Comparison of ENCODE assay signal across 12 cellular contexts in the genomic region with DNA sequence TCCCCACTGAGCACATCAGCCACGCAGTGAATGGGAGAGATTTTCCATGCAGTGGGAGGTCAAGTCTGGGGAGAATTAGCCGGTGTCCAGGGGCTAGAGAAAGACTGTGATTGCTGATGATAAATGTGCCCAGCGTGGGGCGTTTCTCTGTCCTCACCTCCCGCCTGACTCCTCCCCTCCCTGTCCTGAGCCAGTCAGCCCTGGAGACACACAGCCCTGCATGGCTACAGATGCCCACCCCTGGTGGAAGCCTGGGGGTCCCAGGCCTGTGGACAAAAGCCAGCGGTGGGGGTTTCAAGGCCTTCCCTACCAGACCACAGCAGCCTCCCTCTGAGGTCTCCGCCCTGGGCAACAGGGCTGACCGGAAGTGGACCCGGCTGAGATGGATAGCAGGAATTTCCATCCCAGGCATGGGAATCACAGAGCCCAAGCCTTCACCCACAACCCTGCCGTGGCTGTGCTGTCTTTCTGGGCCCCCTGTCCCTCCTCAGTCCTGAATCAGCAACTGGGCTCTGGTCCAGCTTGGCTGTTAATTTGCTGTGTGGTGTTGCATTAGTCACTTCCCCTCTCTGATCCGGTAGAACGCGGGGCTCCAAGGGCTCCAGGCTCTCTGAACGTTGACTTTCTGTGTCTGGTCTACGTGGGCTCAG. TPM values are rescaled to one million over a fixed set of nuclear protein-coding genes. Genes with fewer than 3 reads are reported as not detected.
DNase-seq lines count a peak whose midpoint lies in the region; ATAC-seq and TF ChIP-seq lines count a peak whose summit lies in the region.
"Had no signal": no experiment of that assay in that cellular context is flagged by ENCODE, and none has a peak within 500 bp of the region (broad histone marks: within the 10 kb centered on the region; RNA-seq: fewer than 3 reads in every experiment).

No MANE protein-coding gene starts in this region.

- peaks cover 35% of the 10 kb centered on the region for H3K4me1 Mint-ChIP-seq in MCF 10A (ENCODE audit: insufficient read depth, unreplicated experiment)
- no peaks in the 10 kb centered on the region for H3K4me1 Mint-ChIP-seq in stimulated activated effector memory CD8-positive, alpha-beta T cell treated with anti-CD3 and anti-CD28 coated beads, Interleukin-12 subunit alpha, Interleukin-12 subunit beta, amount 100 ng/mL, for 72 hours
- H3K4me1 Mint-ChIP-seq: activated naive CD8-positive, alpha-beta T cell treated with anti-CD3 and anti-CD28 coated beads, Interleukin-2, amount 50 U/mL, for 24 hours had no signal

- no peak for TF ChIP-seq POLR2A in breast epithelium (IDR thresholded peaks at IDR 0.05)

- no peak for ATAC-seq in stimulated activated effector memory CD8-positive, alpha-beta T cell treated with anti-CD3 and anti-CD28 coated beads, Interleukin-12 subunit alpha, Interleukin-12 subunit beta, amount 100 ng/mL, for 72 hours
- ATAC-seq: activated naive CD8-positive, alpha-beta T cell treated with anti-CD3 and anti-CD28 coated beads, Interleukin-2, amount 50 U/mL, for 24 hours had no signal

- H3K27ac ChIP-seq in breast epithelium (no peak overlapping the region), RWPE1 (peak overlapping the region; percentile 85), fibroblast of lung (ENCODE audit: insufficient read depth, low read length) (no peak overlapping the region)
- H3K27ac ChIP-seq: testis had no signal

- TF ChIP-seq CTCF in MCF 10A (IDR thresholded peaks at IDR 0.05; ENCODE audit: unreplicated experiment), result no peak
- no peak for TF ChIP-seq CTCF in breast epithelium (IDR thresholded peaks at IDR 0.05)
- no peak for TF ChIP-seq CTCF in RWPE1 (conservative IDR thresholded peaks at IDR 0.05; ENCODE audit: low read depth)
- TF ChIP-seq CTCF in fibroblast of lung (conservative IDR thresholded peaks at IDR 0.05 in 1 of 2, IDR thresholded peaks at IDR 0.05 in 1 of 2; ENCODE audit: low read depth in 1 of 2, low read length in 2 of 2), result no peak

- H3K9me3 Mint-ChIP-seq in MCF 10A (ENCODE audit: unreplicated experiment), result no peaks in the 10 kb centered on the region
- no peaks in the 10 kb centered on the region for H3K9me3 Mint-ChIP-seq in stimulated activated effector memory CD8-positive, alpha-beta T cell treated with anti-CD3 and anti-CD28 coated beads, Interleukin-12 subunit alpha, Interleukin-12 subunit beta, amount 100 ng/mL, for 72 hours
- H3K9me3 Mint-ChIP-seq: activated naive CD8-positive, alpha-beta T cell treated with anti-CD3 and anti-CD28 coated beads, Interleukin-2, amount 50 U/mL, for 24 hours had no signal

- H3K27me3 ChIP-seq in breast epithelium (no peaks in the 10 kb centered on the region), fibroblast of lung (ENCODE audit: control insufficient read depth, insufficient read depth, low read length) (no peaks in the 10 kb centered on the region)
- H3K27me3 ChIP-seq: testis had no signal

- no peak overlapping the region for H2AFZ ChIP-seq in fibroblast of lung (ENCODE audit: low read length)

- H3K36me3 ChIP-seq in breast epithelium, result no peaks in the 10 kb centered on the region
- no peaks in the 10 kb centered on the region for H3K36me3 ChIP-seq in fibroblast of lung (ENCODE audit: control insufficient read depth, insufficient read depth, low read length)

- in situ Hi-C loops in ACHN (cut with HindIII; ENCODE audit: low pct_ligation_motif_present, low pct_unique_long_range_greater_than_20kb, low sequenced_read_pairs), result no loop called here

- no TSS peak for BruUV-seq in MCF 10A (replicated peaks; lab: Mats Ljungman, UMichigan)

- no peak overlapping the region for H3K4me2 ChIP-seq in fibroblast of lung (ENCODE audit: extremely low read depth, insufficient read depth, low read length)

- CTCF ChIA-PET in MCF 10A (lab: Yijun Ruan, JAX) (interaction anchor here (1.0 to 5.0 kb wide), 3 partner anchors 13 to 369 kb away, joined by 3 to 43 read pairs (median 3); no protein-coding TSS in a partner anchor), RWPE1 (lab: Yijun Ruan, JAX) (interaction anchor here (1.4 kb wide), 1 partner anchor 13 kb away, joined by 8 read pairs; no protein-coding TSS in a partner anchor)

- no peaks in the 10 kb centered on the region for H3K79me2 ChIP-seq in fibroblast of lung (ENCODE audit: control insufficient read depth, insufficient read depth, low read length)

- no peak overlapping the region for H3K4me3 Mint-ChIP-seq in MCF 10A (ENCODE audit: unreplicated experiment)
- no peak overlapping the region for H3K4me3 Mint-ChIP-seq in stimulated activated effector memory CD8-positive, alpha-beta T cell treated with anti-CD3 and anti-CD28 coated beads, Interleukin-12 subunit alpha, Interleukin-12 subunit beta, amount 100 ng/mL, for 72 hours
- H3K4me3 Mint-ChIP-seq: activated naive CD8-positive, alpha-beta T cell treated with anti-CD3 and anti-CD28 coated beads, Interleukin-2, amount 50 U/mL, for 24 hours had no signal

- POLR2A ChIA-PET in MCF 10A (lab: Yijun Ruan, JAX), result no interaction called here
- POLR2A ChIA-PET in RWPE1 (lab: Yijun Ruan, JAX; ENCODE audit: low non-redundant PET), result no interaction called here

- intact Hi-C loops in MCF 10A (cut with micrococcal nuclease), result no loop called here
- intact Hi-C loops in breast epithelium (cut with DNase I; ENCODE audit: low total_unique reads), result loop anchor here (10.0 kb wide), 1 partner anchor 357 kb away; no protein-coding TSS in a partner anchor

- H3K36me3 Mint-ChIP-seq in MCF 10A (ENCODE audit: insufficient read depth, unreplicated experiment), result peaks cover 4% of the 10 kb centered on the region
- H3K36me3 Mint-ChIP-seq in stimulated activated effector memory CD8-positive, alpha-beta T cell treated with anti-CD3 and anti-CD28 coated beads, Interleukin-12 subunit alpha, Interleukin-12 subunit beta, amount 100 ng/mL, for 72 hours, result no peaks in the 10 kb centered on the region

- peak; percentile 65 for DNase-seq in MCF 10A (ENCODE audit: unreplicated experiment)
- no peak for DNase-seq in breast epithelium (ENCODE audit: low spot score in 2 of 2)
- DNase-seq in RWPE1 (ENCODE audit: low spot score), result peak; percentile 38
- DNase-seq in fibroblast of lung (ENCODE audit: low read depth in 2 of 2), result peak; percentile 59 to 82
- no peak for DNase-seq in stimulated activated effector memory CD8-positive, alpha-beta T cell treated with anti-CD3 and anti-CD28 coated beads, Interleukin-12 subunit alpha, Interleukin-12 subunit beta, amount 100 ng/mL, for 72 hours (ENCODE audit: low spot score in 2 of 2)
- DNase-seq in activated naive CD4-positive, alpha-beta T cell (lab: John Stamatoyannopoulos, UW), result no peak
- no peak for DNase-seq in ACHN
- DNase-seq in COLO668 (lab: John Stamatoyannopoulos, UW; ENCODE audit: unreplicated experiment), result no peak
- DNase-seq: activated naive CD8-positive, alpha-beta T cell treated with anti-CD3 and anti-CD28 coated beads, Interleukin-2, amount 50 U/mL, for 24 hours; effector memory CD4-positive, alpha-beta T cell; NCI-H1694 treated with DMSO at 0.1 percent for 48 hours; testis had no signal

- no peaks in the 10 kb centered on the region for H4K20me1 ChIP-seq in fibroblast of lung (ENCODE audit: control insufficient read depth, extremely low read depth, insufficient read depth, low read length)

- peak overlapping the region; percentile 57 for H3K27ac Mint-ChIP-seq in MCF 10A (ENCODE audit: low read depth, unreplicated experiment)
- H3K27ac Mint-ChIP-seq in stimulated activated effector memory CD8-positive, alpha-beta T cell treated with anti-CD3 and anti-CD28 coated beads, Interleukin-12 subunit alpha, Interleukin-12 subunit beta, amount 100 ng/mL, for 72 hours, result peak overlapping the region; percentile 32
- H3K27ac Mint-ChIP-seq: activated naive CD8-positive, alpha-beta T cell treated with anti-CD3 and anti-CD28 coated beads, Interleukin-2, amount 50 U/mL, for 24 hours had no signal

- H3K4me3 ChIP-seq in breast epithelium (no peak overlapping the region), fibroblast of lung (replicated peaks in 1 of 4; ENCODE audit: control extremely low read depth in 1 of 4, insufficient read depth in 1 of 4, low read depth in 3 of 4, low read length in 4 of 4) (no peak overlapping the region)
- H3K4me3 ChIP-seq: testis had no signal

- H3K9ac ChIP-seq in fibroblast of lung (ENCODE audit: insufficient read depth, low read length), result no peak overlapping the region

- H3K9me3 ChIP-seq in breast epithelium (no peaks in the 10 kb centered on the region), fibroblast of lung (ENCODE audit: control insufficient read depth, insufficient read depth, low read depth, low read length) (no peaks in the 10 kb centered on the region)
- H3K9me3 ChIP-seq: testis had no signal

- no peaks in the 10 kb centered on the region for H3K27me3 Mint-ChIP-seq in MCF 10A (ENCODE audit: insufficient read depth, unreplicated experiment)
- H3K27me3 Mint-ChIP-seq: activated naive CD8-positive, alpha-beta T cell treated with anti-CD3 and anti-CD28 coated beads, Interleukin-2, amount 50 U/mL, for 24 hours had no signal

- H3K4me1 ChIP-seq in breast epithelium, result peaks cover 0 to 8% of the 10 kb centered on the region in 2 donors
- H3K4me1 ChIP-seq in fibroblast of lung (ENCODE audit: control insufficient read depth, extremely low read depth, insufficient read depth, low read length), result peaks cover 14% of the 10 kb centered on the region

RNA-seq across cellular contexts. Expression of a gene that starts 46.8 kb away (rescaled TPM):
- total RNA-seq in MCF 10A (2022) (3.6 and 4.0 TPM in 2 replicates), breast epithelium (10 to 100 TPM in 1 of 3 donors, 1 to 10 TPM in 2; 5.6 to 12.0 (median 6.2) TPM), fibroblast of lung (2.1 and 2.3 TPM in 2 replicates)
- polyA plus RNA-seq in fibroblast of lung, result 0.89 and 0.90 TPM in 2 replicates
- polyA plus RNA-seq in fibroblast of lung (2012), result 2.4 and 2.7 TPM in 2 replicates
- polyA minus RNA-seq in fibroblast of lung (ENCODE audit: low replicate concordance), result 6.7 and 7.2 TPM in 2 replicates

RNA-seq across cellular contexts. Expression of a gene that starts 59.9 kb away (rescaled TPM):
- total RNA-seq in MCF 10A (2022) (80.5 and 82.4 TPM in 2 replicates), breast epithelium (1 to 10 TPM in 2 of 3 donors, under 1 TPM in 1; 0.80 to 4.9 (median 3.5) TPM), fibroblast of lung (36.0 and 60.8 TPM in 2 replicates)
- 2.5 and 5.5 TPM in 2 replicates for polyA plus RNA-seq in fibroblast of lung
- polyA plus RNA-seq in fibroblast of lung (2012), result 4.6 and 8.3 TPM in 2 replicates
- 15.2 and 25.2 TPM in 2 replicates for polyA minus RNA-seq in fibroblast of lung (ENCODE audit: low replicate concordance)

Comparison
In these comparisons a context has a peak if more than half of its experiments do, and no peak if none do; other contexts are left out.
1. DNase-seq: peak in MCF 10A (single experiment), RWPE1 (single experiment) and fibroblast of lung (2 of 2); none in breast epithelium (0 of 2), stimulated activated effector memory CD8-positive, alpha-beta T cell treated with anti-CD3 and anti-CD28 coated beads, Interleukin-12 subunit alpha, Interleukin-12 subunit beta, amount 100 ng/mL, for 72 hours (0 of 2), activated naive CD4-positive, alpha-beta T cell (0 of 4), ACHN (single experiment) and COLO668 (single experiment).